21 cellular contexts compared by ENCODE assay signal in the genomic region with DNA sequence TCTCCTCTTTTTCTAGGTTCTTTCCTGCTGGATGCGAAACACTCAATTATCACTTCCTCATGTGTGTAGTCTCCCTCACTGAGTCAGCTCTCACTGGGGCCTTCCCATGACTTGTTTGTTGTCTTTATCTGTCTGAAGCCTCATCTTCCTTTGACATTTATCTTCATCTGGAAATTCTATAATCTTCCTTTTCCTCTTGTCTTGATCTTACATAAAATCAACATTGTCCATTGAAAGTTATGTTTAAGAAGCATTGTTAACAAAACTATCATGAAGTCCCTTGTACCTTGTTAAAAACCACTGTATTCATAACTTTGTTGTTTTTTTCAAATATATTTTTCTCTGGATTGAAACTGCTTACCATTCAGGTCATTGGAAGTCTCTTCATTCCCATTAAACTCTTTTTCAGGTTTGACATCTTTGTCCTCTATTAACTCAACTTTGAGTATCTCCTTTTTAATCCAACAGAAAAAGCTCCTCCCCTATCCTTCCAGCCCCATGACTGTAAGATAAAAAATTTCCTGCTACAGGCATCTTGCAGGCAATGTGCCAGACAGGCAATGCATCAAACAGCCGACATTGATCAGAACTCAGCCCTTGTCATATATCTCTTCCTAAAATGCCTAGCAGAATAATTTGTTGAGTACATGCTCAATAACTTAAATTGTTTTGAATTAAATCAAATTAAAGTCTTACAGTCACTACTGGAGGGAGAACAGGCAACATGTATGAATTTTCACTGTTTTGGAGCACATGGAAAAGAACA. TPM values are rescaled to one million over a fixed set of nuclear protein-coding genes. Genes with fewer than 3 reads are reported as not detected.
DNase-seq lines count a peak whose midpoint lies in the region; ATAC-seq and TF ChIP-seq lines count a peak whose summit lies in the region.
"Had no signal": no experiment of that assay in that cellular context is flagged by ENCODE, and none has a peak within 500 bp of the region (broad histone marks: within the 10 kb centered on the region; RNA-seq: fewer than 3 reads in every experiment).

No MANE protein-coding gene starts in this region.

- no peaks in the 10 kb centered on the region for H3K27me3 Mint-ChIP-seq in naive thymus-derived CD8-positive, alpha-beta T cell

- ATAC-seq in naive thymus-derived CD8-positive, alpha-beta T cell = no peak
- ATAC-seq in GM18858 (IDR thresholded peaks at IDR 0.05; ENCODE audit: unreplicated experiment) = no peak
- ATAC-seq: heart left ventricle, left colon had no signal

- H3K9me3 Mint-ChIP-seq in naive thymus-derived CD8-positive, alpha-beta T cell = peaks cover 0 to 9% (median 0%) of the 10 kb centered on the region in 9 donors
- H3K9me3 Mint-ChIP-seq: activated T-helper 1 cell treated with anti-CD3 and anti-CD28 coated beads, Interleukin-12 subunit alpha, Interleukin-12 subunit beta, Interleukin-2, Interleukin-4 antibody, amounts not matched to agents 30 ng/mL and 10 ng/mL and 1 ng/mL, durations not matched to agents 14 hours and 24 hours and 36 hours; IgD-negative memory B cell had no signal

- WGBS in adrenal gland, 4 donors = 41 to 63% (median 49%) methylated on average over 2 of the region's 2 CpGs

- peaks cover 0 to 7% of the 10 kb centered on the region in 2 donors for H3K4me1 ChIP-seq in adrenal gland (replicated peaks in 1 of 2)
- H3K4me1 ChIP-seq: heart left ventricle, parathyroid adenoma had no signal

- no peak for TF ChIP-seq CTCF in adrenal gland (IDR thresholded peaks at IDR 0.05)

- no peak overlapping the region for H3K4me3 Mint-ChIP-seq in naive thymus-derived CD8-positive, alpha-beta T cell
- H3K4me3 Mint-ChIP-seq: activated T-helper 1 cell treated with anti-CD3 and anti-CD28 coated beads, Interleukin-12 subunit alpha, Interleukin-12 subunit beta, Interleukin-2, Interleukin-4 antibody, amounts not matched to agents 30 ng/mL and 10 ng/mL and 1 ng/mL, durations not matched to agents 14 hours and 24 hours and 36 hours; IgD-negative memory B cell had no signal

- peaks cover 12 to 36% (median 34%) of the 10 kb centered on the region in 4 donors for H3K4me1 Mint-ChIP-seq in naive thymus-derived CD8-positive, alpha-beta T cell

- POLR2A ChIA-PET in naive thymus-derived CD8-positive, alpha-beta T cell (lab: Charles Lee) = no interaction called here

- no peak overlapping the region for H3K4me3 ChIP-seq in adrenal gland
- H3K4me3 ChIP-seq: coronary artery, heart left ventricle had no signal

- H3K36me3 Mint-ChIP-seq in naive thymus-derived CD8-positive, alpha-beta T cell = peaks cover 2 to 4% (median 4%) of the 10 kb centered on the region in 3 donors

- no peak overlapping the region for H3K27ac Mint-ChIP-seq in naive thymus-derived CD8-positive, alpha-beta T cell
- H3K27ac Mint-ChIP-seq: activated T-helper 1 cell treated with anti-CD3 and anti-CD28 coated beads, Interleukin-12 subunit alpha, Interleukin-12 subunit beta, Interleukin-2, Interleukin-4 antibody, amounts not matched to agents 30 ng/mL and 10 ng/mL and 1 ng/mL, durations not matched to agents 14 hours and 24 hours and 36 hours; IgD-negative memory B cell had no signal

- H3K36me3 ChIP-seq in adrenal gland (replicated peaks in 1 of 2) = no peaks in the 10 kb centered on the region
- H3K36me3 ChIP-seq: heart left ventricle had no signal

- no peak for TF ChIP-seq POLR2A in adrenal gland (IDR thresholded peaks at IDR 0.05)

- DNase-seq in COLO829 (ENCODE audit: low spot score) = peak; percentile 63
- peak; percentile 47 for DNase-seq in M059J (ENCODE audit: low read depth)
- peak in 5 of 7 donors; percentile 36 to 75 (median 53) for DNase-seq in adrenal gland
- DNase-seq in kidney glomerular epithelial cell (lab: John Stamatoyannopoulos, UW) = peak; percentile 36
- DNase-seq in naive thymus-derived CD8-positive, alpha-beta T cell = no peak
- DNase-seq in HPDE6-E6E7 (ENCODE audit: extremely low spot score) = no peak
- DNase-seq in NOMO-1 treated with DMSO at 0.1 percent for 48 hours (lab: John Stamatoyannopoulos, UW; ENCODE audit: unreplicated experiment) = no peak
- DNase-seq: activated CD4-positive, alpha-beta T cell treated with anti-CD3 and anti-CD28 coated beads, Interleukin-2, amount 50 U/mL, for 48 hours; anterior cingulate cortex; Caco-2; heart left ventricle; left colon; NCI-H1436; NCI-H446; stimulated activated naive CD4-positive, alpha-beta T cell treated with Interleukin-2 at 50 U/mL for 16 hours had no signal

- no peaks in the 10 kb centered on the region for H3K27me3 ChIP-seq in adrenal gland

- H3K9me3 ChIP-seq in adrenal gland (replicated peaks in 1 of 3) = no peaks in the 10 kb centered on the region
- H3K9me3 ChIP-seq: Caco-2, heart left ventricle had no signal

- intact Hi-C loops in adrenal gland (cut with DNase I) = no loop called here

- no peak overlapping the region for H3K27ac ChIP-seq in adrenal gland
- H3K27ac ChIP-seq: coronary artery, epithelial cell of prostate, heart left ventricle, parathyroid adenoma had no signal

RNA-seq across cellular contexts. Expression of a gene that starts 34.8 kb away (rescaled TPM):
- 11.8 and 16.3 TPM in 2 replicates for total RNA-seq in M059J (2014; rRNA removed; shearing (Covaris generic))
- total RNA-seq in adrenal gland = 10 to 100 TPM in 7 of 8 donors, 1 to 10 TPM in 1; 8.6 to 49.2 (median 38.5) TPM
- polyA plus RNA-seq in adrenal gland = 10 to 100 TPM in 2 of 3 donors, 1 to 10 TPM in 1; 7.5 to 13.5 (median 11.5) TPM
- 10 to 100 TPM; 23.1 to 23.3 TPM for total RNA-seq in naive thymus-derived CD8-positive, alpha-beta T cell
- 100 to 1,000 TPM in 1 of 3 donors, 10 to 100 TPM in 2; 72.6 to 108 (median 86.8) TPM for polyA plus RNA-seq in naive thymus-derived CD8-positive, alpha-beta T cell

Comparison
In these comparisons a context has a peak if more than half of its experiments do, and no peak if none do; other contexts are left out.
1. DNase-seq: peak in COLO829 (single experiment), M059J (single experiment), adrenal gland (5 of 7) and kidney glomerular epithelial cell (single experiment); none in naive thymus-derived CD8-positive, alpha-beta T cell (0 of 10), HPDE6-E6E7 (single experiment) and NOMO-1 treated with DMSO at 0.1 percent for 48 hours (single experiment).